1 cellular context compared by ENCODE assay signal in the genomic region with DNA sequence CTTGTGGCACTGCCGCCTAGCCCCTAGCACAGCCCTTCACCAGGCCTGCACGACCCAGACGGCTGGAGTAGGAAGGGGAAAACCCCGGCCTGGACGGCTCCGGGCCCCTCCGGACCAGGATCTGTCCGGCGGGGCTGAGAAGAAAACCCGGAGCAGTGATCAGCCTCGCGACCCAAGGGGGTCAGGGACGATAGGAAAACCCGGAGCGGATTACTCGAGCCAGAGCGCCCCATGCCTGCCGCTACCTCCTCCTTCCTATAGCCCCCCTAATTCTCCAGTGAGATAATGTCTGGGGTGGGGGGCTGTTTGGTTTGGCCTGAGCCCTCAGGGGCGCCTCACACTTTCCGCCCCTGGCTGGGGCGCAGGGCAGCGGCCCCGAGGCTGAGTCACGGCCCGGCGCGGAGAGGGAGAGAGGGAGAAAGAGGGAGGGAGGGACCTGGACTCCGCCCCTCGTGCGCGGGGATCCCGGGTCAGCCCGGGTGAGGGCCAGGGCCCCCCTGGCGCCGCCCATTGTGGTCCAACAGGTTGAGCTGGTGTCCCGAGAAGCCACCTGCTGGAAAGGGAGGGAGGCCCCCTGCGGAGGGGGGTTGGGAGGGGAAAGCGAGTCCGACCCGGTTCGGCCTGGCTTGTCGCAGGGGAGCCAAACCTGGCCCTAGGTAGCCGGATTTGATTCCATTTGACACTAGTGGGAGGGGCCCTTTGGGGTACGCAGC.
TF ChIP-seq lines count a peak whose summit lies in the region.

No MANE protein-coding gene starts in this region.

TF ChIP-seq in HEK293, 187 proteins besides CTCF, POLR2A, EP300 and RAD21 (continued from another document and continues in another):
- TF ChIP-seq, protein P1, sequence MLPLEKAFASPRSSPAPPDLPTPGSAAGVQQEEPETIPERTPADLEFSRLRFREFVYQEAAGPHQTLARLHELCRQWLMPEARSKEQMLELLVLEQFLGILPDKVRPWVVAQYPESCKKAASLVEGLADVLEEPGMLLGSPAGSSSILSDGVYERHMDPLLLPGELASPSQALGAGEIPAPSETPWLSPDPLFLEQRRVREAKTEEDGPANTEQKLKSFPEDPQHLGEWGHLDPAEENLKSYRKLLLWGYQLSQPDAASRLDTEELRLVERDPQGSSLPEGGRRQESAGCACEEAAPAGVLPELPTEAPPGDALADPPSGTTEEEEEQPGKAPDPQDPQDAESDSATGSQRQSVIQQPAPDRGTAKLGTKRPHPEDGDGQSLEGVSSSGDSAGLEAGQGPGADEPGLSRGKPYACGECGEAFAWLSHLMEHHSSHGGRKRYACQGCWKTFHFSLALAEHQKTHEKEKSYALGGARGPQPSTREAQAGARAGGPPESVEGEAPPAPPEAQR (tag by site-specific recombination; IDR thresholded peaks at IDR 0.05) = peak; percentile 94; the same call in 1 of the 2 replicates
- TF ChIP-seq ZNF530 (tag by site-specific recombination; IDR thresholded peaks at IDR 0.05; ENCODE audit: low read depth) (no peak), ZBTB6 (tag by site-specific recombination; IDR thresholded peaks at IDR 0.05) (peak; percentile 84), ZBTB17 (tag by site-specific recombination; IDR thresholded peaks at IDR 0.05) (peak; percentile 96), ZNF280C (tag by site-specific recombination; IDR thresholded peaks at IDR 0.05) (no peak), ZNF48 (tag by site-specific recombination; IDR thresholded peaks at IDR 0.05) (no peak), ZFP69B (tag by site-specific recombination; IDR thresholded peaks at IDR 0.05) (peak; percentile 90), BCL11B (tag by site-specific recombination; IDR thresholded peaks at IDR 0.05; ENCODE audit: low read depth) (peak; percentile 96), ZXDB (tag by site-specific recombination; IDR thresholded peaks at IDR 0.05) (peak; percentile 100), ZNF704 (tag by site-specific recombination; IDR thresholded peaks at IDR 0.05) (no peak), ZNF610 (tag by site-specific recombination; IDR thresholded peaks at IDR 0.05; ENCODE audit: borderline replicate concordance) (peak; percentile 85), ZNF660 (tag by site-specific recombination; IDR thresholded peaks at IDR 0.05) (peak; percentile 93), ZNF221 (tag by site-specific recombination; IDR thresholded peaks at IDR 0.05; ENCODE audit: borderline replicate concordance) (no peak), ZBTB48 (tag by site-specific recombination; IDR thresholded peaks at IDR 0.05) (peak; percentile 90), ZNF513 (tag by site-specific recombination; IDR thresholded peaks at IDR 0.05) (0 out of 2 replicates have a peak, but pooled peaks have one; percentile 27), KLF1 (tag by site-specific recombination; IDR thresholded peaks at IDR 0.05) (peak; percentile 94), ZNF664 (tag by site-specific recombination; IDR thresholded peaks at IDR 0.05) (no peak), ZNF155 (tag by site-specific recombination; IDR thresholded peaks at IDR 0.05) (no peak), ZNF37A (tag by site-specific recombination; IDR thresholded peaks at IDR 0.05) (no peak; the same call in 1 of the 2 replicates)
- TF ChIP-seq, protein P2, sequence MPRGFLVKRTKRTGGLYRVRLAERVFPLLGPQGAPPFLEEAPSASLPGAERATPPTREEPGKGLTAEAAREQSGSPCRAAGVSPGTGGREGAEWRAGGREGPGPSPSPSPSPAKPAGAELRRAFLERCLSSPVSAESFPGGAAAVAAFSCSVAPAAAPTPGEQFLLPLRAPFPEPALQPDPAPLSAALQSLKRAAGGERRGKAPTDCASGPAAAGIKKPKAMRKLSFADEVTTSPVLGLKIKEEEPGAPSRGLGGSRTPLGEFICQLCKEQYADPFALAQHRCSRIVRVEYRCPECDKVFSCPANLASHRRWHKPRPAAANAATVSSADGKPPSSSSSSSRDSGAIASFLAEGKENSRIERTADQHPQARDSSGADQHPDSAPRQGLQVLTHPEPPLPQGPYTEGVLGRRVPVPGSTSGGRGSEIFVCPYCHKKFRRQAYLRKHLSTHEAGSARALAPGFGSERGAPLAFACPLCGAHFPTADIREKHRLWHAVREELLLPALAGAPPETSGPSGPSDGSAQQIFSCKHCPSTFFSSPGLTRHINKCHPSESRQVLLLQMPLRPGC (tag by site-specific recombination; IDR thresholded peaks at IDR 0.05) = peak; percentile 79
- TF ChIP-seq, protein P3, sequence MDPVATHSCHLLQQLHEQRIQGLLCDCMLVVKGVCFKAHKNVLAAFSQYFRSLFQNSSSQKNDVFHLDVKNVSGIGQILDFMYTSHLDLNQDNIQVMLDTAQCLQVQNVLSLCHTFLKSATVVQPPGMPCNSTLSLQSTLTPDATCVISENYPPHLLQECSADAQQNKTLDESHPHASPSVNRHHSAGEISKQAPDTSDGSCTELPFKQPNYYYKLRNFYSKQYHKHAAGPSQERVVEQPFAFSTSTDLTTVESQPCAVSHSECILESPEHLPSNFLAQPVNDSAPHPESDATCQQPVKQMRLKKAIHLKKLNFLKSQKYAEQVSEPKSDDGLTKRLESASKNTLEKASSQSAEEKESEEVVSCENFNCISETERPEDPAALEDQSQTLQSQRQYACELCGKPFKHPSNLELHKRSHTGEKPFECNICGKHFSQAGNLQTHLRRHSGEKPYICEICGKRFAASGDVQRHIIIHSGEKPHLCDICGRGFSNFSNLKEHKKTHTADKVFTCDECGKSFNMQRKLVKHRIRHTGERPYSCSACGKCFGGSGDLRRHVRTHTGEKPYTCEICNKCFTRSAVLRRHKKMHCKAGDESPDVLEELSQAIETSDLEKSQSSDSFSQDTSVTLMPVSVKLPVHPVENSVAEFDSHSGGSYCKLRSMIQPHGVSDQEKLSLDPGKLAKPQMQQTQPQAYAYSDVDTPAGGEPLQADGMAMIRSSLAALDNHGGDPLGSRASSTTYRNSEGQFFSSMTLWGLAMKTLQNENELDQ (tag by site-specific recombination; IDR thresholded peaks at IDR 0.05; ENCODE audit: low read depth) = no peak
- TF ChIP-seq, protein P4, sequence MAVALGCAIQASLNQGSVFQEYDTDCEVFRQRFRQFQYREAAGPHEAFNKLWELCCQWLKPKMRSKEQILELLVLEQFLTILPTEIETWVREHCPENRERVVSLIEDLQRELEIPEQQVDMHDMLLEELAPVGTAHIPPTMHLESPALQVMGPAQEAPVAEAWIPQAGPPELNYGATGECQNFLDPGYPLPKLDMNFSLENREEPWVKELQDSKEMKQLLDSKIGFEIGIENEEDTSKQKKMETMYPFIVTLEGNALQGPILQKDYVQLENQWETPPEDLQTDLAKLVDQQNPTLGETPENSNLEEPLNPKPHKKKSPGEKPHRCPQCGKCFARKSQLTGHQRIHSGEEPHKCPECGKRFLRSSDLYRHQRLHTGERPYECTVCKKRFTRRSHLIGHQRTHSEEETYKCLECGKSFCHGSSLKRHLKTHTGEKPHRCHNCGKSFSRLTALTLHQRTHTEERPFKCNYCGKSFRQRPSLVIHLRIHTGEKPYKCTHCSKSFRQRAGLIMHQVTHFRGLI (tag by site-specific recombination; IDR thresholded peaks at IDR 0.05) = peak; percentile 63; the same call in 1 of the 2 replicates
- TF ChIP-seq, protein P5, sequence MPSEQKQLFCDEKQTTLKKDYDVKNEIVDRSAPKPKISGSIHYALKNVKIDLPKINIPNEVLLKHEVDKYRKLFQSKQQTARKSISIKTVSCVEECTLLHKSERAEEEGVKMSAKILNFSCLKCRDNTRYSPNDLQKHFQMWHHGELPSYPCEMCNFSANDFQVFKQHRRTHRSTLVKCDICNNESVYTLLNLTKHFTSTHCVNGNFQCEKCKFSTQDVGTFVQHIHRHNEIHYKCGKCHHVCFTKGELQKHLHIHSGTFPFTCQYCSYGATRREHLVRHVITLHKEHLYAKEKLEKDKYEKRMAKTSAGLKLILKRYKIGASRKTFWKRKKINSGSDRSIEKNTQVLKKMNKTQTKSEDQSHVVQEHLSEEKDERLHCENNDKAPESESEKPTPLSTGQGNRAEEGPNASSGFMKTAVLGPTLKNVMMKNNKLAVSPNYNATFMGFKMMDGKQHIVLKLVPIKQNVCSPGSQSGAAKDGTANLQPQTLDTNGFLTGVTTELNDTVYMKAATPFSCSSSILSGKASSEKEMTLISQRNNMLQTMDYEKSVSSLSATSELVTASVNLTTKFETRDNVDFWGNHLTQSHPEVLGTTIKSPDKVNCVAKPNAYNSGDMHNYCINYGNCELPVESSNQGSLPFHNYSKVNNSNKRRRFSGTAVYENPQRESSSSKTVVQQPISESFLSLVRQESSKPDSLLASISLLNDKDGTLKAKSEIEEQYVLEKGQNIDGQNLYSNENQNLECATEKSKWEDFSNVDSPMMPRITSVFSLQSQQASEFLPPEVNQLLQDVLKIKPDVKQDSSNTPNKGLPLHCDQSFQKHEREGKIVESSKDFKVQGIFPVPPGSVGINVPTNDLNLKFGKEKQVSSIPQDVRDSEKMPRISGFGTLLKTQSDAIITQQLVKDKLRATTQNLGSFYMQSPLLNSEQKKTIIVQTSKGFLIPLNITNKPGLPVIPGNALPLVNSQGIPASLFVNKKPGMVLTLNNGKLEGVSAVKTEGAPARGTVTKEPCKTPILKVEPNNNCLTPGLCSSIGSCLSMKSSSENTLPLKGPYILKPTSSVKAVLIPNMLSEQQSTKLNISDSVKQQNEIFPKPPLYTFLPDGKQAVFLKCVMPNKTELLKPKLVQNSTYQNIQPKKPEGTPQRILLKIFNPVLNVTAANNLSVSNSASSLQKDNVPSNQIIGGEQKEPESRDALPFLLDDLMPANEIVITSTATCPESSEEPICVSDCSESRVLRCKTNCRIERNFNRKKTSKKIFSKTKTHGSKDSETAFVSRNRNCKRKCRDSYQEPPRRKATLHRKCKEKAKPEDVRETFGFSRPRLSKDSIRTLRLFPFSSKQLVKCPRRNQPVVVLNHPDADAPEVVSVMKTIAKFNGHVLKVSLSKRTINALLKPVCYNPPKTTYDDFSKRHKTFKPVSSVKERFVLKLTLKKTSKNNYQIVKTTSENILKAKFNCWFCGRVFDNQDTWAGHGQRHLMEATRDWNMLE (tag by site-specific recombination; conservative IDR thresholded peaks at IDR 0.05; ENCODE audit: low read depth) = no peak
- TF ChIP-seq, protein P6, sequence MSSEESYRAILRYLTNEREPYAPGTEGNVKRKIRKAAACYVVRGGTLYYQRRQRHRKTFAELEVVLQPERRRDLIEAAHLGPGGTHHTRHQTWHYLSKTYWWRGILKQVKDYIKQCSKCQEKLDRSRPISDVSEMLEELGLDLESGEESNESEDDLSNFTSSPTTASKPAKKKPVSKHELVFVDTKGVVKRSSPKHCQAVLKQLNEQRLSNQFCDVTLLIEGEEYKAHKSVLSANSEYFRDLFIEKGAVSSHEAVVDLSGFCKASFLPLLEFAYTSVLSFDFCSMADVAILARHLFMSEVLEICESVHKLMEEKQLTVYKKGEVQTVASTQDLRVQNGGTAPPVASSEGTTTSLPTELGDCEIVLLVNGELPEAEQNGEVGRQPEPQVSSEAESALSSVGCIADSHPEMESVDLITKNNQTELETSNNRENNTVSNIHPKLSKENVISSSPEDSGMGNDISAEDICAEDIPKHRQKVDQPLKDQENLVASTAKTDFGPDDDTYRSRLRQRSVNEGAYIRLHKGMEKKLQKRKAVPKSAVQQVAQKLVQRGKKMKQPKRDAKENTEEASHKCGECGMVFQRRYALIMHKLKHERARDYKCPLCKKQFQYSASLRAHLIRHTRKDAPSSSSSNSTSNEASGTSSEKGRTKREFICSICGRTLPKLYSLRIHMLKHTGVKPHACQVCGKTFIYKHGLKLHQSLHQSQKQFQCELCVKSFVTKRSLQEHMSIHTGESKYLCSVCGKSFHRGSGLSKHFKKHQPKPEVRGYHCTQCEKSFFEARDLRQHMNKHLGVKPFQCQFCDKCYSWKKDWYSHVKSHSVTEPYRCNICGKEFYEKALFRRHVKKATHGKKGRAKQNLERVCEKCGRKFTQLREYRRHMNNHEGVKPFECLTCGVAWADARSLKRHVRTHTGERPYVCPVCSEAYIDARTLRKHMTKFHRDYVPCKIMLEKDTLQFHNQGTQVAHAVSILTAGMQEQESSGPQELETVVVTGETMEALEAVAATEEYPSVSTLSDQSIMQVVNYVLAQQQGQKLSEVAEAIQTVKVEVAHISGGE (tag by site-specific recombination; conservative IDR thresholded peaks at IDR 0.05; ENCODE audit: low read depth) = peak; percentile 69
- TF ChIP-seq, protein P7, sequence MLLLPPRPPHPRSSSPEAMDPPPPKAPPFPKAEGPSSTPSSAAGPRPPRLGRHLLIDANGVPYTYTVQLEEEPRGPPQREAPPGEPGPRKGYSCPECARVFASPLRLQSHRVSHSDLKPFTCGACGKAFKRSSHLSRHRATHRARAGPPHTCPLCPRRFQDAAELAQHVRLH (tag by site-specific recombination; IDR thresholded peaks at IDR 0.05) = peak; percentile 91
